Comparison of ENCODE assay signal across 1 cellular context in genomic region chr11:16924826-16925494, GRCh38.
TF ChIP-seq lines count a peak whose summit lies in the region.

No MANE protein-coding gene starts in this region.

TF ChIP-seq in HepG2, 621 proteins besides CTCF, POLR2A, EP300 and RAD21 (continued from another document):
- TF ChIP-seq ZNF713 (CRISPR knock-in tag; IDR thresholded peaks at IDR 0.05) (no peak), ZMYM4 (CRISPR knock-in tag; IDR thresholded peaks at IDR 0.05) (no peak), SPEN (CRISPR knock-in tag; IDR thresholded peaks at IDR 0.05; ENCODE audit: low read depth) (no peak)
- TF ChIP-seq, protein P1, sequence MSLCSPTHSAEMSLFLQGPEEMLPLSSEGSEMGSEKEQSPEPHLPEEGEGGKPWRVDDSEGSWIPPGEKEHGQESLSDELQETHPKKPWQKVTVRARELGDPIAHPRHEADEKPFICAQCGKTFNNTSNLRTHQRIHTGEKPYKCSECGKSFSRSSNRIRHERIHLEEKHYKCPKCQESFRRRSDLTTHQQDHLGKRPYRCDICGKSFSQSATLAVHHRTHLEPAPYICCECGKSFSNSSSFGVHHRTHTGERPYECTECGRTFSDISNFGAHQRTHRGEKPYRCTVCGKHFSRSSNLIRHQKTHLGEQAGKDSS (CRISPR knock-in tag; IDR thresholded peaks at IDR 0.05; ENCODE audit: borderline replicate concordance, low read depth): no peak
